In the genomic region with DNA sequence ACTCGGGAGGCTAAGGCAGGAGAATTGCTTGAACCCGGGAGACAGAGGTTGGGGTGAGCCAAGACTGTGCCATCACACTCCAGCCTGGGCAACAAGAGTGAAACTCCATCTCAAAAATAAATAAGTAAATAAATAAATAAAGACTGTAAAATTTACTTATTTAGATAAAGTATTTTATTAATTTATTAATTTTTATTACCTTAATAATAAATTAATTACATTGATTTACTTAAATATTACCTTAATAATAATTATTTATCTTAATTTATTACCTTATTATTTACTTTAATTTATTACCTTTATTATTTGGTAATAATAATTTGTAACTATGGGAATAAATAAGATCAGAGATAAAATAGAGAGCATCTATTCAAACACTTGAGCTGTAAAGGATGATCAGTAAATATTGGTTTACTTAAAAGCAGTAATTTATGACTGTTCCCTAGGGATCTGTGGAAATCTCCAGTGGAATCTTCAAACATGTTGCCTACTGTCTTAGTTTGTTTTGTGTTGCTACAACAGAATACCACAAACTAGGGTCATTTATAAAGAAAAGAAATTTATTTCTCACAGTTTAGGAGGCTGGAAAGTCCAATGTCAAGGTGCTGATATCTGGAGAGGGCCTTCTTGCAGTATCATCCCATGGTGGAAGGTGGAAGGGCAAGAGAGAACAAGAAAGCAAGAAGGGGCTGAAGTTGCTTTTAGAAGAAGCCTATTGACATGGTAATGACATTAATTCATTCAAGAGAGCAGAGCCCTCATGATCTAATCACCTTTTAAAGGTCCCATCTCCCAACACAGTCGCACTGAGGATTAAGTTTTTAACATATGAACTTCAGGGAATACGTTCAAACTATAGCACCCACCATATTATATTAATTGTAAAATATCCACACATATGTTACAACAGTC, we compare ENCODE assay signal across 22 cellular contexts. TPM values are rescaled to one million over a fixed set of nuclear protein-coding genes. Genes with fewer than 3 reads are reported as not detected.
A peak's percentile ranks its signal among the peaks of the same experiment; 100 is the strongest.
DNase-seq lines count a peak whose midpoint lies in the region; ATAC-seq, FAIRE-seq and TF ChIP-seq lines count a peak whose summit lies in the region.
"Had no signal": no experiment of that assay in that cellular context is flagged by ENCODE, and none has a peak within 500 bp of the region (broad histone marks: within the 10 kb centered on the region; RNA-seq: fewer than 3 reads in every experiment).

No MANE protein-coding gene starts in this region.

- no peak for TF ChIP-seq POLR2A in esophagus muscularis mucosa (IDR thresholded peaks at IDR 0.05; ENCODE audit: low read depth)

- no peak for TF ChIP-seq EP300 in esophagus muscularis mucosa (IDR thresholded peaks at IDR 0.05)

- H3K4me3 ChIP-seq in esophagus muscularis mucosa, result no peak overlapping the region
- no peak overlapping the region for H3K4me3 ChIP-seq in pancreas
- H3K4me3 ChIP-seq: BLaER1, GM23248, MG63, PC-9, SJSA1 had no signal

- no peak for ATAC-seq in pancreas
- no peak for ATAC-seq in HG02588 (IDR thresholded peaks at IDR 0.05; ENCODE audit: unreplicated experiment)
- ATAC-seq in GM19351 (IDR thresholded peaks at IDR 0.05; ENCODE audit: unreplicated experiment), result no peak
- ATAC-seq: CD8-positive, alpha-beta T cell; HepG2 had no signal

- DNase-seq in DMS53 (lab: John Stamatoyannopoulos, UW), result peak; percentile 59
- no peak for DNase-seq in DMS53 treated with DMSO at 0.1 percent for 48 hours (lab: John Stamatoyannopoulos, UW; ENCODE audit: unreplicated experiment)
- peak; percentile 10 for DNase-seq in NCI-H69 (lab: John Stamatoyannopoulos, UW)
- peak; percentile 26 for DNase-seq in esophagus muscularis mucosa (ENCODE audit: extremely low spot score)
- no peak for DNase-seq in pancreas
- DNase-seq in middle frontal gyrus (ENCODE audit: extremely low spot score, low spot score), result no peak
- DNase-seq: CD8-positive, alpha-beta T cell; DND-41; GF-D8; GM23248; MG63; NCI-H1105 treated with DMSO at 0.1 percent for 48 hours; NCI-H187; PC-9 had no signal

- H3K27me3 ChIP-seq in esophagus muscularis mucosa (no peaks in the 10 kb centered on the region), pancreas (no peaks in the 10 kb centered on the region)
- H3K27me3 ChIP-seq: BLaER1, MG63, SJSA1 had no signal

- no peaks in the 10 kb centered on the region for H3K9me3 ChIP-seq in esophagus muscularis mucosa
- H3K9me3 ChIP-seq in pancreas, result no peaks in the 10 kb centered on the region
- H3K9me3 ChIP-seq: BLaER1, MG63, SJSA1 had no signal

- TF ChIP-seq CTCF in esophagus muscularis mucosa (IDR thresholded peaks at IDR 0.05) (no peak), pancreas (IDR thresholded peaks at IDR 0.05) (no peak)

- intact Hi-C loops in esophagus muscularis mucosa (cut with DNase I) (no loop called here), pancreas (cut with DNase I) (no loop called here)

- H3K4me1 ChIP-seq in esophagus muscularis mucosa (no peaks in the 10 kb centered on the region), pancreas (no peaks in the 10 kb centered on the region)
- H3K4me1 ChIP-seq: SJSA1 had no signal

- no peak overlapping the region for H3K27ac ChIP-seq in esophagus muscularis mucosa (replicated peaks in 1 of 4)
- no peak overlapping the region for H3K27ac ChIP-seq in pancreas
- H3K27ac ChIP-seq: 22Rv1, BLaER1, GM23248, KMS-11, PC-9, SJSA1 had no signal

- peak; percentile 93 for FAIRE-seq in pancreas (lab: Jason Lieb, UNC)
- FAIRE-seq: GM12892, HepG2 had no signal

- 90% methylated on average over 4 of the region's 4 CpGs for WGBS in esophagus muscularis mucosa
- 85 to 91% methylated on average over 4 of the region's 4 CpGs for WGBS in pancreas, 2 donors

- H3K36me3 ChIP-seq in esophagus muscularis mucosa, result no peaks in the 10 kb centered on the region
- H3K36me3 ChIP-seq in pancreas, result no peaks in the 10 kb centered on the region
- H3K36me3 ChIP-seq: BLaER1, MG63, SJSA1 had no signal

RNA-seq across cellular contexts. Expression of a gene that starts 37.1 kb away (rescaled TPM):
- total RNA-seq in esophagus muscularis mucosa (10 to 100 TPM; 10.4 to 46.7 (median 26.5) TPM), pancreas (1 to 10 TPM; 3.2 to 6.1 (median 5.4) TPM)
- 10 to 100 TPM in 1 of 2 donors, 1 to 10 TPM in 1; 9.0 to 14.8 TPM for polyA plus RNA-seq in pancreas

Comparison
In these comparisons a context has a peak if more than half of its experiments do, and no peak if none do; other contexts are left out.
1. DNase-seq: peak in DMS53 (single experiment), NCI-H69 (single experiment) and esophagus muscularis mucosa (single experiment); none in DMS53 treated with DMSO at 0.1 percent for 48 hours (single experiment), pancreas (0 of 6) and middle frontal gyrus (single experiment).